Comparison of ENCODE assay signal across 9 cellular contexts in the genomic region with DNA sequence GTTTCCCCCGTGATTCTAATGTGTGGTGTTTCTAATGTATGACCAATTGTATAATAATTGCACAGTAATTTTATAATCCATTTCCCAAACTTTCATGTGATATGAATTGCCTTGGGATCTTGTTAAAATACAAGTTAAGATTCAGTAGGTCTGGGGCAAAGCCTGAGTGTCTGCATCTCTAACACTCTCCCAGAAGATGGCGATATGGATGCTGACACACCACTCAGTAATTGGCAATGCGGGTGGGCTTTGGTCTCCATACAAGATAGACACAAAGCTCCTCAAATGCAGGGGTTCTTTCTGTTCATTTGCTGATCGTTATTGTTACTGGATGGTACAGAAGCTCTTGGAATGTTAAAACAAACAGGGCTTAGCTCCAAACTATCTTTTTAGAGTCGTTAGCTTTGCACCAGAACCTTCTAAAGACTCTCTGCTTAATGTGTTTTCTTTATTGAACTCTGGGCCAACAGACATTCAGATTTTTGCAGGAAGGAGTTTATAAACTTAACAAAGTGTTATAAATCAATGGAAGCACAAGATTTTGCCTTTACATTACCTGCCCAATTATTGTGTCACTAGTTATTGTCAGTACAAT. TPM values are rescaled to one million over a fixed set of nuclear protein-coding genes. Genes with fewer than 3 reads are reported as not detected.
DNase-seq lines count a peak whose midpoint lies in the region; ATAC-seq and TF ChIP-seq lines count a peak whose summit lies in the region.
"Had no signal": no experiment of that assay in that cellular context is flagged by ENCODE, and none has a peak within 500 bp of the region (broad histone marks: within the 10 kb centered on the region; RNA-seq: fewer than 3 reads in every experiment).

No MANE protein-coding gene starts in this region.

- no peaks in the 10 kb centered on the region for H3K36me3 Mint-ChIP-seq in CD14-positive monocyte

- no peaks in the 10 kb centered on the region for H3K79me2 ChIP-seq in MM.1S (ENCODE audit: low read length)
- H3K79me2 ChIP-seq in smooth muscle cell (ENCODE audit: low read depth): no peaks in the 10 kb centered on the region

- no peak overlapping the region for H3K4me3 Mint-ChIP-seq in CD14-positive monocyte
- H3K4me3 Mint-ChIP-seq: activated B cell treated with CpG ODN at 0.5 μM for 24 hours had no signal

- no peaks in the 10 kb centered on the region for H4K20me1 ChIP-seq in MM.1S (ENCODE audit: insufficient read depth, low read length)
- no peaks in the 10 kb centered on the region for H4K20me1 ChIP-seq in smooth muscle cell (ENCODE audit: low read depth)

- H3K9ac ChIP-seq in MM.1S (ENCODE audit: low read length): no peak overlapping the region
- no peak overlapping the region for H3K9ac ChIP-seq in smooth muscle cell (ENCODE audit: low read depth)

- H3K4me1 Mint-ChIP-seq in CD14-positive monocyte: peaks cover 6% of the 10 kb centered on the region

- DNase-seq in NCI-H748 (lab: John Stamatoyannopoulos, UW; ENCODE audit: unreplicated experiment) (peak; percentile 36), NCI-H748 treated with DMSO at 0.1 percent for 48 hours (lab: John Stamatoyannopoulos, UW) (no peak), MM.1S (no peak), choroid plexus epithelial cell (ENCODE audit: low read depth) (peak; percentile 64), smooth muscle cell (lab: John Stamatoyannopoulos, UW; ENCODE audit: unreplicated experiment) (no peak), sigmoid colon (no peak), CD14-positive monocyte (ENCODE audit: low spot score) (no peak)
- DNase-seq: activated B cell treated with CpG ODN at 0.5 μM for 24 hours had no signal

- ATAC-seq in HG03045 (IDR thresholded peaks at IDR 0.05; ENCODE audit: unreplicated experiment): no peak

- TF ChIP-seq POLR2A in sigmoid colon (IDR thresholded peaks at IDR 0.05): no peak

- H3K9me3 ChIP-seq in MM.1S (replicated peaks; ENCODE audit: insufficient read depth, low read length) (no peaks in the 10 kb centered on the region), smooth muscle cell (replicated peaks; ENCODE audit: low read depth) (no peaks in the 10 kb centered on the region), sigmoid colon (no peaks in the 10 kb centered on the region)

- H3K27me3 ChIP-seq in MM.1S (replicated peaks; ENCODE audit: insufficient read depth, low read length) (no peaks in the 10 kb centered on the region), smooth muscle cell (ENCODE audit: low read depth) (no peaks in the 10 kb centered on the region), sigmoid colon (no peaks in the 10 kb centered on the region)

- H2AFZ ChIP-seq in MM.1S (ENCODE audit: low read length): no peak overlapping the region
- peak overlapping the region; percentile 82 for H2AFZ ChIP-seq in smooth muscle cell (ENCODE audit: low read depth)

- H3K4me2 ChIP-seq in MM.1S (ENCODE audit: low read depth, low read length): no peak overlapping the region
- H3K4me2 ChIP-seq in smooth muscle cell: peak overlapping the region; percentile 62

- H3K9me3 Mint-ChIP-seq in CD14-positive monocyte: no peaks in the 10 kb centered on the region
- H3K9me3 Mint-ChIP-seq: activated B cell treated with CpG ODN at 0.5 μM for 24 hours had no signal

- H3K27me3 Mint-ChIP-seq in CD14-positive monocyte (ENCODE audit: low read depth in 3 of 3): peaks cover 4 to 6% (median 4%) of the 10 kb centered on the region in 3 donors

- no peaks in the 10 kb centered on the region for H3K36me3 ChIP-seq in MM.1S (replicated peaks; ENCODE audit: insufficient read depth, low read length)
- H3K36me3 ChIP-seq in smooth muscle cell (ENCODE audit: low read depth): no peaks in the 10 kb centered on the region
- no peaks in the 10 kb centered on the region for H3K36me3 ChIP-seq in sigmoid colon

- no peak overlapping the region for H3K27ac ChIP-seq in MM.1S (ENCODE audit: low read length)
- no peak overlapping the region for H3K27ac ChIP-seq in smooth muscle cell (ENCODE audit: low read depth)
- H3K27ac ChIP-seq in sigmoid colon: no peak overlapping the region

- H3K4me1 ChIP-seq in MM.1S (ENCODE audit: low read length) (peaks cover 5% of the 10 kb centered on the region; the same call in 1 of the 2 replicates), smooth muscle cell (ENCODE audit: low read depth) (peaks cover 3% of the 10 kb centered on the region), sigmoid colon (peaks cover 0 to 4% (median 0%) of the 10 kb centered on the region in 4 donors)

- H3K4me3 ChIP-seq in MM.1S (ENCODE audit: low read length) (no peak overlapping the region), choroid plexus epithelial cell (ENCODE audit: low read depth, low read length) (no peak overlapping the region), smooth muscle cell (no peak overlapping the region), sigmoid colon (no peak overlapping the region)

- peak; percentile 53 for TF ChIP-seq CTCF in MM.1S (IDR thresholded peaks at IDR 0.05; ENCODE audit: low read length)
- peak; percentile 83 for TF ChIP-seq CTCF in choroid plexus epithelial cell (conservative IDR thresholded peaks at IDR 0.05; ENCODE audit: low read depth, low read length)
- peak; percentile 36 for TF ChIP-seq CTCF in smooth muscle cell (IDR thresholded peaks at IDR 0.05; ENCODE audit: borderline replicate concordance, insufficient read depth, poor library complexity, severe bottlenecking)
- TF ChIP-seq CTCF in sigmoid colon (IDR thresholded peaks at IDR 0.05): no peak
- no peak for TF ChIP-seq CTCF in CD14-positive monocyte (IDR thresholded peaks at IDR 0.05)

- H3F3A ChIP-seq in MM.1S (ENCODE audit: insufficient read depth, low read length) (no peaks in the 10 kb centered on the region), smooth muscle cell (ENCODE audit: low read depth) (no peaks in the 10 kb centered on the region)

- intact Hi-C loops in sigmoid colon (cut with DNase I): loop anchor here (10.0 kb wide), 1 partner anchor 868 kb away; no protein-coding TSS in a partner anchor
- intact Hi-C loops in CD14-positive monocyte (cut with micrococcal nuclease): loop anchor here in 1 of 2 donors (10.0 kb wide), 1 partner anchor 1198 kb away; no protein-coding TSS in a partner anchor

- no peaks in the 10 kb centered on the region for H3K9me2 ChIP-seq in MM.1S (replicated peaks; ENCODE audit: insufficient read depth, low read length)

- TF ChIP-seq EP300 in sigmoid colon (IDR thresholded peaks at IDR 0.05): no peak

- H3K27ac Mint-ChIP-seq in CD14-positive monocyte: no peak overlapping the region
- H3K27ac Mint-ChIP-seq: activated B cell treated with CpG ODN at 0.5 μM for 24 hours had no signal

- 14% methylated on average over 5 of the region's 5 CpGs for WGBS in smooth muscle cell (ENCODE audit: low lambda C conversion rate)
- WGBS in sigmoid colon, 2 donors: 19 to 26% methylated on average over 5 of the region's 5 CpGs

RNA-seq across cellular contexts. Expression of gene ANO3, which starts 45.4 kb away (rescaled TPM):
- total RNA-seq in smooth muscle cell: not detected in 2 replicates
- 0.13 TPM in 1 of 2 replicates, not detected in the other for polyA plus RNA-seq in smooth muscle cell
- under 1 TPM; 0.28 to 0.71 (median 0.50) TPM for total RNA-seq in sigmoid colon
- polyA plus RNA-seq in sigmoid colon: under 1 TPM in 1 of 3 donors, not detected in 2; 0.04 TPM
- polyA plus RNA-seq in CD14-positive monocyte: not detected
- total RNA-seq: activated B cell treated with CpG ODN at 0.5 μM for 24 hours had no signal

Comparison
In these comparisons a context has a peak if more than half of its experiments do, and no peak if none do; other contexts are left out.
1. DNase-seq: peak in NCI-H748 (single experiment) and choroid plexus epithelial cell (single experiment); none in NCI-H748 treated with DMSO at 0.1 percent for 48 hours (single experiment), MM.1S (single experiment), smooth muscle cell (single experiment), sigmoid colon (single experiment) and CD14-positive monocyte (single experiment).
2. CTCF ChIP-seq: peak in MM.1S (single experiment), choroid plexus epithelial cell (single experiment) and smooth muscle cell (single experiment); none in sigmoid colon (0 of 4) and CD14-positive monocyte (single experiment).